ENCODE assay signal across 19 cellular contexts in genomic region chr22:20173720-20174119, GRCh38. TPM values are rescaled to one million over a fixed set of nuclear protein-coding genes. Genes with fewer than 3 reads are reported as not detected.
DNase-seq lines count a peak whose midpoint lies in the region; ATAC-seq, FAIRE-seq and TF ChIP-seq lines count a peak whose summit lies in the region.
"Had no signal": no experiment of that assay in that cellular context is flagged by ENCODE, and none has a peak within 500 bp of the region (broad histone marks: within the 10 kb centered on the region; RNA-seq: fewer than 3 reads in every experiment).

No MANE protein-coding gene starts in this region.

- H2AK5ac ChIP-seq in H9 (ENCODE audit: insufficient read length, low read length) = no peak overlapping the region

- H3K27ac ChIP-seq in H9 (ENCODE audit: insufficient read length, low read depth, low read length) (no peak overlapping the region), K562 (ENCODE audit: extremely low read depth, low read depth, low read length) (no peak overlapping the region), neural progenitor cell (no peak overlapping the region)
- H3K27ac ChIP-seq in CD4-positive, alpha-beta T cell (ENCODE audit: low read depth, low read length) = no peak overlapping the region
- H3K27ac ChIP-seq: GM23248 had no signal

- H3T11ph ChIP-seq in H9 (ENCODE audit: low read length) = no peak overlapping the region

- ATAC-seq in K562 = no peak
- ATAC-seq in GM19467 (IDR thresholded peaks at IDR 0.05; ENCODE audit: unreplicated experiment) = no peak
- ATAC-seq in CD4-positive, alpha-beta T cell (ENCODE audit: poor library complexity) = no peak
- ATAC-seq: GM12878, Right ventricle myocardium inferior had no signal

- no peak for FAIRE-seq in K562 (lab: Jason Lieb, UNC)
- FAIRE-seq: GM12878, HTR-8/SVneo had no signal

- TF ChIP-seq POLR2A in K562 (conservative IDR thresholded peaks at IDR 0.05) = no peak

- H3K4me2 ChIP-seq in H9 (ENCODE audit: insufficient read depth, insufficient read length, low read length) = no peak overlapping the region
- H3K4me2 ChIP-seq in K562 (ENCODE audit: insufficient read depth, low read length) = no peak overlapping the region
- H3K4me2 ChIP-seq in neural progenitor cell = no peak overlapping the region

- H3K36me3 Mint-ChIP-seq in H9 (ENCODE audit: insufficient read depth in 1 of 3, low read depth in 3 of 3) = no peaks in the 10 kb centered on the region
- H3K36me3 Mint-ChIP-seq in neural progenitor cell = no peaks in the 10 kb centered on the region
- H3K36me3 Mint-ChIP-seq in CD4-positive, alpha-beta T cell (ENCODE audit: low read depth) = no peaks in the 10 kb centered on the region
- H3K36me3 Mint-ChIP-seq: CD4-positive, alpha-beta memory T cell had no signal

- H4K5ac ChIP-seq in H9 (ENCODE audit: insufficient read length, low read depth, low read length) = no peak overlapping the region

- H3K27me3 ChIP-seq in H9 (ENCODE audit: insufficient read depth, low read length) (no peaks in the 10 kb centered on the region), K562 (ENCODE audit: control insufficient read depth in 2 of 2, insufficient read depth in 2 of 2, low read length in 2 of 2) (peaks cover 84 to 97% of the 10 kb centered on the region in 2 experiments; a peak in 4 of 5 replicates), neural progenitor cell (no peaks in the 10 kb centered on the region)
- no peaks in the 10 kb centered on the region for H3K27me3 ChIP-seq in CD4-positive, alpha-beta T cell (ENCODE audit: control insufficient read depth, insufficient read depth, low read length)

- POLR2A ChIA-PET in K562 (lab: Yijun Ruan, JAX) = interaction anchor here (0.7 kb wide), 1 partner anchor 195 kb away, joined by 3 read pairs; no protein-coding TSS in a partner anchor
- POLR2A ChIA-PET in CD4-positive, alpha-beta T cell (lab: Charles Lee) = no interaction called here

- H3K18ac ChIP-seq in H9 (ENCODE audit: insufficient read length, low read depth, low read length) = no peak overlapping the region

- H3K4me3 ChIP-seq in K562 (no peak overlapping the region), neural progenitor cell (no peak overlapping the region)
- H3K4me3 ChIP-seq: GM12878, GM23248, HAP-1 had no signal

- H2BK20ac ChIP-seq in H9 (ENCODE audit: low read depth, low read length, poor library complexity, severe bottlenecking) = no peak overlapping the region

- no peaks in the 10 kb centered on the region for H3K4me1 ChIP-seq in H9 (ENCODE audit: insufficient read depth, low read length)
- H3K4me1 ChIP-seq in K562 (replicated peaks in 1 of 2; ENCODE audit: control insufficient read depth in 2 of 2, insufficient read depth in 2 of 2, low read length in 2 of 2) = peaks cover 0 to 49% of the 10 kb centered on the region in 2 experiments; a peak in 1 of 5 replicates
- H3K4me1 ChIP-seq in neural progenitor cell = no peaks in the 10 kb centered on the region
- H3K4me1 ChIP-seq: HAP-1 had no signal

- no peak overlapping the region for H2AFZ ChIP-seq in H9 (ENCODE audit: low read length)
- no peak overlapping the region for H2AFZ ChIP-seq in K562 (ENCODE audit: low read depth, low read length)
- H2AFZ ChIP-seq in neural progenitor cell (replicated peaks) = no peak overlapping the region
- H2AFZ ChIP-seq: GM23248 had no signal

- H2BK12ac ChIP-seq in H9 (ENCODE audit: insufficient read length, low read depth, low read length) = no peak overlapping the region

- peak overlapping the region in 2 of 3 experiments; percentile 51 to 53; a peak in 3 of 7 replicates for H3K27ac Mint-ChIP-seq in H9
- H3K27ac Mint-ChIP-seq in neural progenitor cell = no peak overlapping the region
- no peak overlapping the region for H3K27ac Mint-ChIP-seq in CD4-positive, alpha-beta T cell
- H3K27ac Mint-ChIP-seq: CD4-positive, alpha-beta memory T cell had no signal

- H3K4me1 Mint-ChIP-seq in H9 (peaks cover 3 to 21% of the 10 kb centered on the region in 2 experiments; a peak in 2 of 4 replicates), neural progenitor cell (peaks cover 13% of the 10 kb centered on the region)
- H3K4me1 Mint-ChIP-seq in CD4-positive, alpha-beta T cell (ENCODE audit: low read depth) = no peaks in the 10 kb centered on the region
- H3K4me1 Mint-ChIP-seq: CD4-positive, alpha-beta memory T cell had no signal

- H3K9me3 Mint-ChIP-seq in H9 (no peaks in the 10 kb centered on the region; a peak in 1 of 5 replicates), neural progenitor cell (no peaks in the 10 kb centered on the region)
- H3K9me3 Mint-ChIP-seq in CD4-positive, alpha-beta T cell = no peaks in the 10 kb centered on the region
- H3K9me3 Mint-ChIP-seq: CD4-positive, alpha-beta memory T cell had no signal

- H3K14ac ChIP-seq in H9 (ENCODE audit: insufficient read depth, low read length) = no peak overlapping the region

- no peak overlapping the region for H2BK120ac ChIP-seq in H9 (ENCODE audit: low read depth, low read length, poor library complexity, severe bottlenecking)

- H3K9ac ChIP-seq in H9 (ENCODE audit: extremely low read depth, insufficient read length, low read length) = no peak overlapping the region
- H3K9ac ChIP-seq in K562 (ENCODE audit: insufficient read depth in 1 of 2, low read depth in 2 of 2, low read length in 2 of 2) = peak overlapping the region in 1 of 2 experiments; percentile 30; a peak in 2 of 4 replicates
- no peak overlapping the region for H3K9ac ChIP-seq in neural progenitor cell
- H3K9ac ChIP-seq: GM23248 had no signal

- no peak overlapping the region for H3K56ac ChIP-seq in H9 (ENCODE audit: insufficient read length, low read depth, low read length)

- intact Hi-C loops in K562 (cut with micrococcal nuclease) = loop anchor here (2.0 kb wide), 1 partner anchor 65 kb away; no protein-coding TSS in a partner anchor
- intact Hi-C loops in CD4-positive, alpha-beta T cell (cut with DNase I, micrococcal nuclease) = no loop called here

- H4K8ac ChIP-seq in H9 (replicated peaks; ENCODE audit: insufficient read length, low read depth, low read length) = no peak overlapping the region

- no peak overlapping the region for H2BK15ac ChIP-seq in H9 (ENCODE audit: low read depth, low read length)

- in situ Hi-C loops in K562 (cut with MboI) = loop anchor here (25.0 kb wide), 1 partner anchor 514 kb away; no protein-coding TSS in a partner anchor

- DNase-seq in H9 = no peak
- DNase-seq in NCI-H1092 (lab: John Stamatoyannopoulos, UW) = peak; percentile 80
- DNase-seq in K562 (ENCODE audit: extremely low read depth in 1 of 4, low spot score in 3 of 4) = no peak
- peak; percentile 31 for DNase-seq in neural progenitor cell (ENCODE audit: low spot score)
- DNase-seq in stimulated activated CD4-positive, alpha-beta T cell treated with anti-CD3 and anti-CD28 coated beads, Interleukin-12 subunit alpha, Interleukin-12 subunit beta, amount 100 ng/mL, for 4 hours = no peak
- DNase-seq in CD4-positive, alpha-beta T cell = no peak
- DNase-seq: CD4-positive, alpha-beta memory T cell; DND-41; GM23248; IMR-90; NCI-H1694 treated with DMSO at 0.1 percent for 48 hours; NCI-H2081 treated with DMSO at 0.1 percent for 48 hours; NCI-H774 had no signal

- no peaks in the 10 kb centered on the region for H3K79me1 ChIP-seq in H9 (ENCODE audit: insufficient read depth, low read depth, low read length, poor library complexity, severe bottlenecking)

- no peaks in the 10 kb centered on the region for H3K9me1 ChIP-seq in K562 (ENCODE audit: control insufficient read depth, insufficient read depth, low read length)

- H4K20me1 ChIP-seq in H9 (ENCODE audit: control insufficient read depth, insufficient read depth, insufficient read length) = no peaks in the 10 kb centered on the region
- H4K20me1 ChIP-seq in K562 (replicated peaks; ENCODE audit: control insufficient read depth, insufficient read depth, low read length) = peaks cover 56% of the 10 kb centered on the region
- no peaks in the 10 kb centered on the region for H4K20me1 ChIP-seq in neural progenitor cell (ENCODE audit: low read depth)

- no peaks in the 10 kb centered on the region for H3K23me2 ChIP-seq in H9 (ENCODE audit: insufficient read length, low read depth, low read length, poor library complexity, severe bottlenecking)

- H3F3A ChIP-seq in neural progenitor cell (ENCODE audit: low read depth) = no peaks in the 10 kb centered on the region

- H3K9me3 ChIP-seq in H9 (ENCODE audit: control insufficient read depth, low read depth, low read length) (no peaks in the 10 kb centered on the region), K562 (replicated peaks; ENCODE audit: control insufficient read depth, insufficient read depth, low read depth, low read length) (no peaks in the 10 kb centered on the region), neural progenitor cell (ENCODE audit: low read depth) (no peaks in the 10 kb centered on the region)
- H3K9me3 ChIP-seq in CD4-positive, alpha-beta T cell (ENCODE audit: control insufficient read depth, low read length) = no peaks in the 10 kb centered on the region
- H3K9me3 ChIP-seq: HAP-1 had no signal

- no peak for TF ChIP-seq EP300 in K562 (IDR thresholded peaks at IDR 0.05; ENCODE audit: low read length)

- WGBS in H9 (ENCODE audit: extremely low coverage, insufficient read length, low lambda C conversion rate) = no CpG with 5 or more reads among the region's 10 CpGs
- WGBS in K562 (ENCODE audit: insufficient coverage, low coverage, missing lambda C conversion rate) = under 1% methylated on average over 10 of the region's 10 CpGs

- no peak overlapping the region for H3K23ac ChIP-seq in H9 (ENCODE audit: insufficient read length, low read depth, low read length)

- TF ChIP-seq CTCF in H9 (conservative IDR thresholded peaks at IDR 0.05) (no peak), K562 (IDR thresholded peaks at IDR 0.05 in 2 of 3, conservative IDR thresholded peaks at IDR 0.05 in 1 of 3; ENCODE audit: insufficient read depth in 2 of 3, low read depth in 1 of 3, low read length in 3 of 3) (no peak), neural progenitor cell (IDR thresholded peaks at IDR 0.05) (no peak)
- TF ChIP-seq CTCF in CD4-positive, alpha-beta T cell (IDR thresholded peaks at IDR 0.05) = no peak

- CTCF ChIA-PET in K562 (lab: Yijun Ruan, JAX; ENCODE audit: low intra/inter-chr PET ratio) = no interaction called here
- CTCF ChIA-PET in CD4-positive, alpha-beta T cell (lab: Charles Lee) = no interaction called here

- BruUV-seq in K562 (replicated peaks; lab: Mats Ljungman, UMichigan) = no TSS peak

- H3K79me2 ChIP-seq in H9 (ENCODE audit: insufficient read depth, low read length) (no peaks in the 10 kb centered on the region), K562 (ENCODE audit: control insufficient read depth, insufficient read depth, low read length) (no peaks in the 10 kb centered on the region), neural progenitor cell (ENCODE audit: low read depth) (no peaks in the 10 kb centered on the region)

- H2BK5ac ChIP-seq in H9 (ENCODE audit: insufficient read length, low read length) = no peak overlapping the region

- no peak overlapping the region for H3K4ac ChIP-seq in H9 (ENCODE audit: low read depth, low read length)

- no peak for TF ChIP-seq RAD21 in K562 (CRISPR knock-in tag; conservative IDR thresholded peaks at IDR 0.05 in 1 of 2, IDR thresholded peaks at IDR 0.05 in 1 of 2)

- H3K4me3 Mint-ChIP-seq in H9 (no peak overlapping the region), neural progenitor cell (no peak overlapping the region)
- H3K4me3 Mint-ChIP-seq in CD4-positive, alpha-beta T cell = no peak overlapping the region
- H3K4me3 Mint-ChIP-seq: CD4-positive, alpha-beta memory T cell had no signal

- no peaks in the 10 kb centered on the region; the same call in 1 of the 2 replicates for H3K27me3 Mint-ChIP-seq in H9 (ENCODE audit: low read depth)
- H3K27me3 Mint-ChIP-seq in neural progenitor cell (ENCODE audit: insufficient read depth, low read depth) = peaks cover 7% of the 10 kb centered on the region
- H3K27me3 Mint-ChIP-seq in CD4-positive, alpha-beta T cell = no peaks in the 10 kb centered on the region
- H3K27me3 Mint-ChIP-seq: CD4-positive, alpha-beta memory T cell had no signal

- no peak overlapping the region for H4K91ac ChIP-seq in H9 (ENCODE audit: insufficient read length, low read depth, low read length)

- H3K36me3 ChIP-seq in K562 (ENCODE audit: control insufficient read depth, insufficient read depth, low read length) = no peaks in the 10 kb centered on the region
- no peaks in the 10 kb centered on the region for H3K36me3 ChIP-seq in neural progenitor cell
- H3K36me3 ChIP-seq: HAP-1 had no signal

RNA-seq across cellular contexts. Expression of gene CCDC188, which starts 22.9 kb away (rescaled TPM):
- not detected in 2 replicates for total RNA-seq in H9 (2021)
- not detected in 2 replicates for total RNA-seq in K562 (2011; cell fraction: chromatin; rRNA removed; ENCODE audit: low replicate concordance)
- total RNA-seq in K562 (2011; cell fraction: nucleolus; rRNA removed) = not detected in 2 replicates
- total RNA-seq in K562 (2011; cell fraction: nucleoplasm; rRNA removed) = not detected in 2 replicates
- total RNA-seq in K562 (2014; rRNA removed) = not detected in 2 replicates
- not detected in 2 replicates for total RNA-seq in K562 (2014; rRNA removed; fragmentation: Illumina TruSeq; extraction: Trizol)
- not detected in 2 replicates for total RNA-seq in K562 (2015; rRNA removed; fragmentation: Illumina TruSeq; extraction: Trizol)
- not detected in 2 replicates for total RNA-seq in K562 (2021)
- polyA plus RNA-seq in K562 (2011; rRNA removed) = not detected in 2 replicates
- polyA plus RNA-seq in K562 (2011; cell fraction: cytosol; rRNA removed) = not detected in 2 replicates
- polyA plus RNA-seq in K562 (2011; cell fraction: nucleus; rRNA removed) = not detected in 2 replicates
- polyA plus RNA-seq in K562 (2012) = 0.26 TPM in 1 of 2 replicates, not detected in the other
- not detected in 2 replicates for polyA plus RNA-seq in K562 (2014; fragmentation: Illumina TruSeq; extraction: Trizol)
- not detected for polyA plus RNA-seq in K562 (2014; fragmentation: Nextera tagmentation; extraction: Ambion mirVana)
- polyA plus RNA-seq in K562 (2014; rRNA removed) = not detected in 2 replicates
- polyA minus RNA-seq in K562 (2011; rRNA and poly(A)+ RNA removed) = not detected in 2 replicates
- not detected in 2 replicates for polyA minus RNA-seq in K562 (2011; cell fraction: cytosol; rRNA and poly(A)+ RNA removed)
- not detected in 2 replicates for polyA minus RNA-seq in K562 (2011; cell fraction: nucleus; rRNA and poly(A)+ RNA removed)
- total RNA-seq in neural progenitor cell (ENCODE audit: low replicate concordance) = not detected in 2 replicates
- total RNA-seq in CD4-positive, alpha-beta T cell = not detected
- total RNA-seq: CD4-positive, alpha-beta memory T cell; GM12878; IMR-90; NCI-H460 had no signal
- polyA plus RNA-seq: CD4-positive, alpha-beta memory T cell; GM12878 had no signal

RNA-seq across cellular contexts. Expression of gene ZDHHC8, which starts 42.1 kb away (rescaled TPM):
- 47.3 and 51.7 TPM in 2 replicates for total RNA-seq in H9 (2021)
- total RNA-seq in K562 (2011; cell fraction: chromatin; rRNA removed; ENCODE audit: low replicate concordance) = 77.3 and 229 TPM in 2 replicates
- 110 and 113 TPM in 2 replicates for total RNA-seq in K562 (2011; cell fraction: nucleolus; rRNA removed)
- total RNA-seq in K562 (2011; cell fraction: nucleoplasm; rRNA removed) = 89.5 and 103 TPM in 2 replicates
- 16.4 and 27.9 TPM in 2 replicates for total RNA-seq in K562 (2014; rRNA removed)
- total RNA-seq in K562 (2014; rRNA removed; fragmentation: Illumina TruSeq; extraction: Trizol) = 4.5 and 7.5 TPM in 2 replicates
- 9.8 and 11.3 TPM in 2 replicates for total RNA-seq in K562 (2015; rRNA removed; fragmentation: Illumina TruSeq; extraction: Trizol)
- 99.5 and 109 TPM in 2 replicates for total RNA-seq in K562 (2021)
- polyA plus RNA-seq in K562 (2011; rRNA removed) = 21.3 and 39.4 TPM in 2 replicates
- polyA plus RNA-seq in K562 (2011; cell fraction: cytosol; rRNA removed) = 30.5 and 34.1 TPM in 2 replicates
- 388 and 500 TPM in 2 replicates for polyA plus RNA-seq in K562 (2011; cell fraction: nucleus; rRNA removed)
- 47.3 and 69.3 TPM in 2 replicates for polyA plus RNA-seq in K562 (2012)
- polyA plus RNA-seq in K562 (2014; fragmentation: Illumina TruSeq; extraction: Trizol) = 34.6 and 58.2 TPM in 2 replicates
- under 1 TPM; 0.04 to 0.15 TPM for polyA plus RNA-seq in K562 (2014; fragmentation: Nextera tagmentation; extraction: Ambion mirVana)
- 74.5 and 108 TPM in 2 replicates for polyA plus RNA-seq in K562 (2014; rRNA removed)
- polyA minus RNA-seq in K562 (2011; rRNA and poly(A)+ RNA removed) = 5.1 and 6.4 TPM in 2 replicates
- polyA minus RNA-seq in K562 (2011; cell fraction: cytosol; rRNA and poly(A)+ RNA removed) = 26.3 and 42.5 TPM in 2 replicates
- polyA minus RNA-seq in K562 (2011; cell fraction: nucleus; rRNA and poly(A)+ RNA removed) = 38.9 and 55.3 TPM in 2 replicates
- total RNA-seq in neural progenitor cell (ENCODE audit: low replicate concordance) = 7.1 and 11.4 TPM in 2 replicates
- total RNA-seq in CD4-positive, alpha-beta T cell = 10 to 100 TPM; 44.9 to 49.3 TPM

RNA-seq across cellular contexts. Expression of gene TRMT2A, which starts 56.7 kb away (rescaled TPM):
- total RNA-seq in H9 (2021) (58.2 and 65.0 TPM in 2 replicates), K562 (2014; rRNA removed) (203 and 254 TPM in 2 replicates), K562 (2014; rRNA removed; fragmentation: Illumina TruSeq; extraction: Trizol) (31.5 and 47.4 TPM in 2 replicates), K562 (2015; rRNA removed; fragmentation: Illumina TruSeq; extraction: Trizol) (151 and 170 TPM in 2 replicates), K562 (2021) (222 and 242 TPM in 2 replicates), neural progenitor cell (ENCODE audit: low replicate concordance) (24.3 and 39.7 TPM in 2 replicates)
- total RNA-seq in K562 (2011; cell fraction: chromatin; rRNA removed; ENCODE audit: low replicate concordance) = 249 and 785 TPM in 2 replicates
- 623 and 778 TPM in 2 replicates for total RNA-seq in K562 (2011; cell fraction: nucleolus; rRNA removed)
- total RNA-seq in K562 (2011; cell fraction: nucleoplasm; rRNA removed) = 344 and 378 TPM in 2 replicates
- polyA plus RNA-seq in K562 (2011; rRNA removed) (102 and 189 TPM in 2 replicates), K562 (2014; fragmentation: Illumina TruSeq; extraction: Trizol) (140 and 177 TPM in 2 replicates), K562 (2014; fragmentation: Nextera tagmentation; extraction: Ambion mirVana) (1 to 10 TPM; 1.6 to 6.6 TPM), K562 (2014; rRNA removed) (258 and 265 TPM in 2 replicates)
- 155 and 253 TPM in 2 replicates for polyA plus RNA-seq in K562 (2011; cell fraction: cytosol; rRNA removed)
- 1,476 and 1,701 TPM in 2 replicates for polyA plus RNA-seq in K562 (2011; cell fraction: nucleus; rRNA removed)
- polyA plus RNA-seq in K562 (2012) = 173 and 189 TPM in 2 replicates
- polyA minus RNA-seq in K562 (2011; rRNA and poly(A)+ RNA removed) = 57.9 and 72.9 TPM in 2 replicates
- polyA minus RNA-seq in K562 (2011; cell fraction: cytosol; rRNA and poly(A)+ RNA removed) = 87.3 and 128 TPM in 2 replicates
- 286 and 369 TPM in 2 replicates for polyA minus RNA-seq in K562 (2011; cell fraction: nucleus; rRNA and poly(A)+ RNA removed)
- total RNA-seq in CD4-positive, alpha-beta T cell = 10 to 100 TPM; 79.3 to 84.2 TPM

RNA-seq across cellular contexts. Expression of gene RANBP1, which starts 57.8 kb away (rescaled TPM):
- total RNA-seq in H9 (2021) = 522 and 531 TPM in 2 replicates
- total RNA-seq in K562 (2011; cell fraction: chromatin; rRNA removed; ENCODE audit: low replicate concordance) = 525 and 801 TPM in 2 replicates
- 523 and 591 TPM in 2 replicates for total RNA-seq in K562 (2011; cell fraction: nucleolus; rRNA removed)
- total RNA-seq in K562 (2011; cell fraction: nucleoplasm; rRNA removed) = 545 and 554 TPM in 2 replicates
- 2,045 and 2,260 TPM in 2 replicates for total RNA-seq in K562 (2014; rRNA removed)
- total RNA-seq in K562 (2014; rRNA removed; fragmentation: Illumina TruSeq; extraction: Trizol) = 1,191 and 1,409 TPM in 2 replicates
- total RNA-seq in K562 (2015; rRNA removed; fragmentation: Illumina TruSeq; extraction: Trizol) = 1,591 and 1,659 TPM in 2 replicates
- 1,289 and 1,311 TPM in 2 replicates for total RNA-seq in K562 (2021)
- polyA plus RNA-seq in K562 (2011; rRNA removed) = 1,082 and 1,351 TPM in 2 replicates
- polyA plus RNA-seq in K562 (2011; cell fraction: cytosol; rRNA removed) = 950 and 1,655 TPM in 2 replicates
- 1,008 and 1,512 TPM in 2 replicates for polyA plus RNA-seq in K562 (2011; cell fraction: nucleus; rRNA removed)
- polyA plus RNA-seq in K562 (2012) = 795 and 1,074 TPM in 2 replicates
- polyA plus RNA-seq in K562 (2014; fragmentation: Illumina TruSeq; extraction: Trizol) = 1,518 and 1,621 TPM in 2 replicates
- 100 to 1,000 TPM; 162 to 207 TPM for polyA plus RNA-seq in K562 (2014; fragmentation: Nextera tagmentation; extraction: Ambion mirVana)
- 2,237 and 2,891 TPM in 2 replicates for polyA plus RNA-seq in K562 (2014; rRNA removed)
- 896 and 959 TPM in 2 replicates for polyA minus RNA-seq in K562 (2011; rRNA and poly(A)+ RNA removed)
- polyA minus RNA-seq in K562 (2011; cell fraction: cytosol; rRNA and poly(A)+ RNA removed) = 618 and 835 TPM in 2 replicates
- polyA minus RNA-seq in K562 (2011; cell fraction: nucleus; rRNA and poly(A)+ RNA removed) = 183 and 414 TPM in 2 replicates
- 874 and 918 TPM in 2 replicates for total RNA-seq in neural progenitor cell (ENCODE audit: low replicate concordance)
- total RNA-seq in CD4-positive, alpha-beta T cell = 10 to 100 TPM; 68.1 to 72.1 TPM

Comparison
In these comparisons a context has a peak if more than half of its experiments do, and no peak if none do; other contexts are left out.
1. DNase-seq: peak in NCI-H1092 (single experiment) and neural progenitor cell (single experiment); none in H9 (single experiment), K562 (0 of 4), stimulated activated CD4-positive, alpha-beta T cell treated with anti-CD3 and anti-CD28 coated beads, Interleukin-12 subunit alpha, Interleukin-12 subunit beta, amount 100 ng/mL, for 4 hours (single experiment) and CD4-positive, alpha-beta T cell (0 of 10).
2. H3K27ac Mint-ChIP-seq: peak in H9 (2 of 3); none in neural progenitor cell (single experiment) and CD4-positive, alpha-beta T cell (single experiment).